In genomic region chrX:70423937-70424336, GRCh38 we compare ENCODE assay signal across 29 cellular contexts. TPM values are rescaled to one million over a fixed set of nuclear protein-coding genes. Genes with fewer than 3 reads are reported as not detected.
DNase-seq lines count a peak whose midpoint lies in the region; ATAC-seq and TF ChIP-seq lines count a peak whose summit lies in the region.
"Had no signal": no experiment of that assay in that cellular context is flagged by ENCODE, and none has a peak within 500 bp of the region (broad histone marks: within the 10 kb centered on the region; RNA-seq: fewer than 3 reads in every experiment).

No MANE protein-coding gene starts in this region.

- peak; percentile 33 for DNase-seq in colonic mucosa
- DNase-seq in neuronal stem cell (ENCODE audit: low spot score) = no peak
- no peak for DNase-seq in DMS53 (lab: John Stamatoyannopoulos, UW)
- no peak for DNase-seq in Kasumi-1 (lab: John Stamatoyannopoulos, UW)
- DNase-seq in HAP-1 (ENCODE audit: low spot score in 2 of 2) = no peak
- DNase-seq: activated CD4-positive, alpha-beta T cell treated with anti-CD3 and anti-CD28 coated beads for 36 hours; activated effector memory CD4-positive, alpha-beta T cell treated with Interleukin-2 at 50 U/mL for 16 hours; activated naive CD8-positive, alpha-beta T cell treated with anti-CD3 and anti-CD28 coated beads for 36 hours; CD4-positive, alpha-beta T cell; effector memory CD4-positive, alpha-beta T cell; glutamatergic neuron; H7; NCI-H1436 treated with DMSO at 0.1 percent for 48 hours; NCI-H748 treated with DMSO at 0.1 percent for 48 hours; retina; SHP77 treated with DMSO at 0.1 percent for 48 hours; stimulated activated CD4-positive, alpha-beta T cell treated with anti-CD3 and anti-CD28 coated beads, Interleukin-2, amount 100 ng/mL, for 24 hours; thyroid gland had no signal

- no peak overlapping the region for H2BK12ac ChIP-seq in neuronal stem cell (ENCODE audit: low read length)

- intact Hi-C loops in colonic mucosa (cut with DNase I) = loop anchor here (10.0 kb wide), 2 partner anchors 129 to 241 kb away; partner anchors contain the start of gene KIF4A

- TF ChIP-seq CTCF in colonic mucosa (IDR thresholded peaks at IDR 0.05) = no peak

- H3K4me1 ChIP-seq in HUES48 (ENCODE audit: control insufficient read depth, insufficient read depth, low read length) = peaks cover 18% of the 10 kb centered on the region
- no peaks in the 10 kb centered on the region for H3K4me1 ChIP-seq in colonic mucosa
- peaks cover 9% of the 10 kb centered on the region for H3K4me1 ChIP-seq in iPS-18a (ENCODE audit: control insufficient read depth, low read depth, low read length)
- H3K4me1 ChIP-seq in neuronal stem cell (ENCODE audit: control insufficient read depth in 2 of 2, insufficient read depth in 1 of 2, low read depth in 1 of 2, low read length in 2 of 2) = peaks cover 25 to 26% of the 10 kb centered on the region in 2 donors
- no peaks in the 10 kb centered on the region; the same call in 1 of the 2 replicates for H3K4me1 ChIP-seq in HAP-1
- H3K4me1 ChIP-seq: parathyroid adenoma, Peyer's patch, thyroid gland had no signal

- ATAC-seq in GM21737 (IDR thresholded peaks at IDR 0.05; ENCODE audit: unreplicated experiment) = no peak
- ATAC-seq: activated CD4-positive, alpha-beta T cell treated with anti-CD3 and anti-CD28 coated beads for 36 hours had no signal

- H3K23ac ChIP-seq in neuronal stem cell (ENCODE audit: low read depth, low read length, poor library complexity) = no peak overlapping the region

- peaks cover 33% of the 10 kb centered on the region for H3K9me3 ChIP-seq in HUES48 (ENCODE audit: control insufficient read depth, insufficient read depth, low read length)
- H3K9me3 ChIP-seq in colonic mucosa = no peaks in the 10 kb centered on the region
- H3K9me3 ChIP-seq in iPS-18a (ENCODE audit: control insufficient read depth, low read depth, low read length) = no peaks in the 10 kb centered on the region
- H3K9me3 ChIP-seq in neuronal stem cell (replicated peaks in 1 of 2; ENCODE audit: control insufficient read depth in 2 of 2, insufficient read depth in 1 of 2, low read depth in 1 of 2, low read length in 2 of 2) = no peaks in the 10 kb centered on the region
- H3K9me3 ChIP-seq in HAP-1 = no peaks in the 10 kb centered on the region
- H3K9me3 ChIP-seq: Peyer's patch, thyroid gland had no signal

- no peak overlapping the region for H2BK120ac ChIP-seq in neuronal stem cell (ENCODE audit: low read depth, low read length)

- no peak overlapping the region for H4K8ac ChIP-seq in neuronal stem cell (ENCODE audit: low read depth, low read length)

- H2BK5ac ChIP-seq in neuronal stem cell (ENCODE audit: low read length) = no peak overlapping the region

- H2AK5ac ChIP-seq in neuronal stem cell (ENCODE audit: low read depth, low read length) = no peak overlapping the region

- H3K27ac ChIP-seq in HUES48 (ENCODE audit: low read depth, low read length) (no peak overlapping the region), colonic mucosa (no peak overlapping the region), iPS-18a (ENCODE audit: low read length) (no peak overlapping the region), neuronal stem cell (replicated peaks; ENCODE audit: low read length) (no peak overlapping the region)
- H3K27ac ChIP-seq: HL-60, parathyroid adenoma, thyroid gland had no signal

- no CpG with 5 or more reads among the region's 10 CpGs for WGBS in neuronal stem cell (ENCODE audit: extremely low coverage in 2 of 2, insufficient read length in 2 of 2, insufficient replicate concordance in 1 of 2), 2 donors

- H3K14ac ChIP-seq in neuronal stem cell (ENCODE audit: low read length) = no peak overlapping the region

- H2BK15ac ChIP-seq in neuronal stem cell (ENCODE audit: low read length) = no peak overlapping the region

- H4K91ac ChIP-seq in neuronal stem cell (ENCODE audit: low read depth, low read length, poor library complexity) = no peak overlapping the region

- H3K9ac ChIP-seq in HUES48 (ENCODE audit: low read depth, low read length) (no peak overlapping the region; the same call in 1 of the 2 replicates), colonic mucosa (ENCODE audit: low read depth in 2 of 2, low read length in 2 of 2) (peak overlapping the region in 1 of 2 donors; percentile 36), iPS-18a (ENCODE audit: low read length) (peak overlapping the region; percentile 76), neuronal stem cell (ENCODE audit: low read depth, low read length, poor library complexity) (no peak overlapping the region)
- H3K9ac ChIP-seq: parathyroid adenoma had no signal

- no peak overlapping the region for H3K4ac ChIP-seq in neuronal stem cell (ENCODE audit: low read length)

- no peaks in the 10 kb centered on the region for H3K27me3 ChIP-seq in HUES48 (ENCODE audit: control insufficient read depth, insufficient read depth, low read length)
- no peaks in the 10 kb centered on the region for H3K27me3 ChIP-seq in colonic mucosa
- H3K27me3 ChIP-seq in iPS-18a (ENCODE audit: control insufficient read depth, insufficient read depth, low read length) = no peaks in the 10 kb centered on the region
- peaks cover 0 to 2% (median 0%) of the 10 kb centered on the region in 3 experiments for H3K27me3 ChIP-seq in neuronal stem cell (ENCODE audit: control insufficient read depth in 3 of 3, insufficient read depth in 3 of 3, low read depth in 1 of 3, low read length in 3 of 3)
- no peaks in the 10 kb centered on the region for H3K27me3 ChIP-seq in HAP-1 (ENCODE audit: low read depth)
- H3K27me3 ChIP-seq: Peyer's patch, thyroid gland had no signal

- no peaks in the 10 kb centered on the region for H3K79me1 ChIP-seq in neuronal stem cell (ENCODE audit: low read depth, low read length)

- H3K36me3 ChIP-seq in HUES48 (ENCODE audit: control insufficient read depth, insufficient read depth, low read length) (peaks cover 40% of the 10 kb centered on the region), colonic mucosa (no peaks in the 10 kb centered on the region), iPS-18a (ENCODE audit: control insufficient read depth, low read depth, low read length) (peaks cover 24% of the 10 kb centered on the region), neuronal stem cell (replicated peaks in 1 of 2; ENCODE audit: control insufficient read depth in 2 of 2, insufficient read depth in 2 of 2, low read length in 2 of 2) (peaks cover 5 to 38% of the 10 kb centered on the region in 2 donors), HAP-1 (replicated peaks) (peaks cover 28% of the 10 kb centered on the region)
- H3K36me3 ChIP-seq: Peyer's patch, thyroid gland had no signal

- H3K4me3 ChIP-seq in HUES48 (ENCODE audit: low read depth, low read length) = peak overlapping the region; percentile 58
- no peak overlapping the region for H3K4me3 ChIP-seq in colonic mucosa
- H3K4me3 ChIP-seq in iPS-18a (ENCODE audit: low read length) = peak overlapping the region; percentile 77
- H3K4me3 ChIP-seq in neuronal stem cell (ENCODE audit: low read length in 2 of 2) = peak overlapping the region in 1 of 2 donors; percentile 47
- no peak overlapping the region for H3K4me3 ChIP-seq in HAP-1
- H3K4me3 ChIP-seq: lung, thyroid gland had no signal

- H3K18ac ChIP-seq in neuronal stem cell (ENCODE audit: low read length) = no peak overlapping the region

- in situ Hi-C loops in HAP-1 (cut with MboI; ENCODE audit: low sequenced_read_pairs) = no loop called here

- no peak overlapping the region for H3K4me2 ChIP-seq in neuronal stem cell (ENCODE audit: insufficient read depth, low read length, poor library complexity, severe bottlenecking)

- H2AFZ ChIP-seq in neuronal stem cell (ENCODE audit: low read length) = peak overlapping the region; percentile 76
- H2AFZ ChIP-seq: parathyroid adenoma had no signal

RNA-seq across cellular contexts. Expression of gene GDPD2, which starts 0.8 kb away (rescaled TPM):
- 10 to 100 TPM in 1 of 2 donors, 1 to 10 TPM in 1; 5.0 to 15.3 TPM for total RNA-seq in colonic mucosa
- polyA plus RNA-seq in neuronal stem cell (2013, experiment 1 of 2) = 3.0 TPM
- 3.1 TPM for polyA plus RNA-seq in neuronal stem cell (2013, experiment 2 of 2)
- total RNA-seq: activated naive CD8-positive, alpha-beta T cell treated with anti-CD3 and anti-CD28 coated beads for 36 hours; bronchial epithelial cell; CD4-positive, alpha-beta T cell; Daoy; epithelial cell of proximal tubule; lung; mononuclear cell; thyroid gland had no signal
- polyA plus RNA-seq: lung had no signal

RNA-seq across cellular contexts. Expression of gene DLG3, which starts 20.7 kb away (rescaled TPM):
- 10 to 100 TPM; 68.9 to 78.9 TPM for total RNA-seq in colonic mucosa
- polyA plus RNA-seq in neuronal stem cell (2013, experiment 1 of 2) = 55.1 TPM
- 55.1 TPM for polyA plus RNA-seq in neuronal stem cell (2013, experiment 2 of 2)

Comparison
In these comparisons a context has a peak if more than half of its experiments do, and no peak if none do; other contexts are left out.
1. H3K4me3 ChIP-seq: peak in HUES48 (single experiment) and iPS-18a (single experiment); none in colonic mucosa (single experiment) and HAP-1 (single experiment).